In the genomic region with DNA sequence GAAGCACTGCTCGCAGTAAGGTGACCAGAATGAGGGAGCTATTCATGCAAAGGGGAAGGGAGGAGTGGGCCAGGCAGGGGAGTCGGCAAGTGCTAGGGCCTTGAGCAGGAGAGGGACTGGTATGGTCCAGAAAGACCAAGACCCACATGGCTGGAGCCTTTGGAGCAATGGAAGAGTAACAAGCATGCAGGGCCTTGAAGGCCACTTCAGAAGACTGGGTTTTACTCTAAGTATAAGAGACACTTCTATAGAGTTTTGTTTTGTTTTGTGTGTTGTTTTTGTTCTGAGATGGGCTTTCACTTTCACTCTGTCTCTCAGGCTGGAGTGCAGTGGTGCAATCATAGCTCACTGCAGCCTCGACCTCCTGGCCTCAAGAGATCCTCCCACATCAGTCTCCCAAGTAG, we compare ENCODE assay signal across 9 cellular contexts. TPM values are rescaled to one million over a fixed set of nuclear protein-coding genes. Genes with fewer than 3 reads are reported as not detected.
DNase-seq lines count a peak whose midpoint lies in the region; ATAC-seq and TF ChIP-seq lines count a peak whose summit lies in the region.
"Had no signal": no experiment of that assay in that cellular context is flagged by ENCODE, and none has a peak within 500 bp of the region (broad histone marks: within the 10 kb centered on the region; RNA-seq: fewer than 3 reads in every experiment).

No MANE protein-coding gene starts in this region.

- intact Hi-C loops in IMR-90 (cut with micrococcal nuclease) = loop anchor here (10.0 kb wide), 1 partner anchor 473 kb away; no protein-coding TSS in a partner anchor
- intact Hi-C loops in ascending aorta (cut with DNase I) = no loop called here

- no peak for TF ChIP-seq CTCF in IMR-90 (conservative IDR thresholded peaks at IDR 0.05; ENCODE audit: low read depth, low read length)
- TF ChIP-seq CTCF in ascending aorta (IDR thresholded peaks at IDR 0.05) = no peak
- no peak for TF ChIP-seq CTCF in smooth muscle cell (IDR thresholded peaks at IDR 0.05; ENCODE audit: borderline replicate concordance, insufficient read depth, poor library complexity, severe bottlenecking)

- WGBS in IMR-90 (ENCODE audit: extremely low coverage in 2 of 2, insufficient read length in 1 of 2), 2 experiments = 79% methylated on average over 2 of the region's 3 CpGs; no CpG with 5 or more reads in 1 of the 2 experiments
- WGBS in smooth muscle cell (ENCODE audit: low lambda C conversion rate) = 87% methylated on average over 3 of the region's 3 CpGs

- peaks cover 3% of the 10 kb centered on the region; the same call in 1 of the 2 replicates for H3K9me1 ChIP-seq in IMR-90 (ENCODE audit: insufficient read depth, low read length)

- TF ChIP-seq POLR2A in IMR-90 (IDR thresholded peaks at IDR 0.05; ENCODE audit: low read depth, low read length) = no peak

- no peaks in the 10 kb centered on the region for H4K20me1 ChIP-seq in IMR-90 (ENCODE audit: insufficient read depth, low read length)
- no peaks in the 10 kb centered on the region for H4K20me1 ChIP-seq in smooth muscle cell (ENCODE audit: low read depth)

- H3K27me3 ChIP-seq in IMR-90 (ENCODE audit: control insufficient read depth, insufficient read depth, low read length) (no peaks in the 10 kb centered on the region), ascending aorta (no peaks in the 10 kb centered on the region), smooth muscle cell (ENCODE audit: low read depth) (no peaks in the 10 kb centered on the region)
- H3K27me3 ChIP-seq: gastroesophageal sphincter had no signal

- no peak overlapping the region; the same call in 1 of the 2 replicates for H2BK20ac ChIP-seq in IMR-90 (ENCODE audit: low read depth, low read length)

- in situ Hi-C loops in IMR-90 (cut with MboI; ENCODE audit: low sequenced_read_pairs) = no loop called here

- H2AFZ ChIP-seq in IMR-90 (replicated peaks; ENCODE audit: low read length, poor library complexity) (no peak overlapping the region), smooth muscle cell (ENCODE audit: low read depth) (no peak overlapping the region)

- no peak for TF ChIP-seq RAD21 in IMR-90 (IDR thresholded peaks at IDR 0.05; ENCODE audit: low read length)

- H3K4me1 ChIP-seq in IMR-90 (ENCODE audit: control insufficient read depth, insufficient read depth, low read length) = peaks cover 2% of the 10 kb centered on the region
- no peaks in the 10 kb centered on the region for H3K4me1 ChIP-seq in ascending aorta
- H3K4me1 ChIP-seq in smooth muscle cell (ENCODE audit: low read depth) = no peaks in the 10 kb centered on the region
- H3K4me1 ChIP-seq: gastroesophageal sphincter had no signal

- H3F3A ChIP-seq in smooth muscle cell (ENCODE audit: low read depth) = no peaks in the 10 kb centered on the region

- peak overlapping the region in 1 of 2 experiments; percentile 68; a peak in 2 of 4 replicates for H4K8ac ChIP-seq in IMR-90 (ENCODE audit: low read depth in 2 of 2, low read length in 2 of 2)

- H3K36me3 ChIP-seq in IMR-90 (ENCODE audit: control insufficient read depth, insufficient read depth, low read length) (no peaks in the 10 kb centered on the region), ascending aorta (no peaks in the 10 kb centered on the region), smooth muscle cell (ENCODE audit: low read depth) (no peaks in the 10 kb centered on the region)
- H3K36me3 ChIP-seq: gastroesophageal sphincter had no signal

- no peak overlapping the region for H2BK15ac ChIP-seq in IMR-90 (ENCODE audit: low read depth, low read length)

- peak overlapping the region; percentile 85 for H4K5ac ChIP-seq in IMR-90 (ENCODE audit: low read depth, low read length)

- no peak overlapping the region for H4K91ac ChIP-seq in IMR-90 (ENCODE audit: insufficient read depth, low read depth, low read length)

- no peaks in the 10 kb centered on the region for H3K79me2 ChIP-seq in smooth muscle cell (ENCODE audit: low read depth)

- peak overlapping the region; percentile 24 for H3K4ac ChIP-seq in IMR-90 (ENCODE audit: low read depth, low read length)

- H3K4me3 ChIP-seq in IMR-90 (ENCODE audit: insufficient read depth, low read depth, low read length) = no peak overlapping the region
- no peak overlapping the region for H3K4me3 ChIP-seq in ascending aorta
- H3K4me3 ChIP-seq in smooth muscle cell = no peak overlapping the region
- H3K4me3 ChIP-seq: gastroesophageal sphincter had no signal

- H3K4me2 ChIP-seq in IMR-90 (ENCODE audit: low read depth, low read length) (peak overlapping the region; percentile 61), smooth muscle cell (no peak overlapping the region)

- dilution Hi-C loops in IMR-90 (cut with HindIII; ENCODE audit: low sequenced_read_pairs, unreplicated experiment) = no loop called here

- no peak overlapping the region; the same call in 1 of the 2 replicates for H2AK5ac ChIP-seq in IMR-90 (ENCODE audit: low read depth, low read length)

- H3K23ac ChIP-seq in IMR-90 (ENCODE audit: low read depth, low read length) = no peak overlapping the region

- CTCF ChIA-PET in IMR-90 (lab: Yijun Ruan, JAX) = interaction anchor here (0.6 kb wide), 1 partner anchor 199 kb away, joined by 3 read pairs; no protein-coding TSS in a partner anchor

- no peak overlapping the region for H2AK9ac ChIP-seq in IMR-90 (replicated peaks; ENCODE audit: low read depth, low read length, poor library complexity)

- H3K9me3 ChIP-seq in IMR-90 (ENCODE audit: control insufficient read depth, insufficient read depth, low read length) = no peaks in the 10 kb centered on the region
- no peaks in the 10 kb centered on the region for H3K9me3 ChIP-seq in ascending aorta
- H3K9me3 ChIP-seq in smooth muscle cell (replicated peaks; ENCODE audit: low read depth) = no peaks in the 10 kb centered on the region
- H3K9me3 ChIP-seq: gastroesophageal sphincter had no signal

- no peak overlapping the region for H3K9ac ChIP-seq in IMR-90 (ENCODE audit: low read depth, low read length)
- H3K9ac ChIP-seq in smooth muscle cell (ENCODE audit: low read depth) = no peak overlapping the region

- no peak overlapping the region for H3K56ac ChIP-seq in IMR-90 (ENCODE audit: extremely low read depth, insufficient read depth, low read length)

- POLR2A ChIA-PET in IMR-90 (lab: Charles Lee; ENCODE audit: unreplicated experiment) = no interaction called here

- H3K27ac ChIP-seq in IMR-90 (ENCODE audit: insufficient read depth, low read length) = no peak overlapping the region
- no peak overlapping the region for H3K27ac ChIP-seq in ascending aorta
- H3K27ac ChIP-seq in smooth muscle cell (ENCODE audit: low read depth) = no peak overlapping the region
- H3K27ac ChIP-seq: gastroesophageal sphincter had no signal

- no peak overlapping the region for H2BK5ac ChIP-seq in IMR-90 (ENCODE audit: low read depth, low read length, poor library complexity, severe bottlenecking)

- peak; percentile 55 for ATAC-seq in GM18508 (IDR thresholded peaks at IDR 0.05; ENCODE audit: insufficient read depth, unreplicated experiment)
- ATAC-seq in GM21526 (IDR thresholded peaks at IDR 0.05; ENCODE audit: low FRiP score, unreplicated experiment) = peak; percentile 51
- peak; percentile 13; the same call in 1 of the 2 replicates for ATAC-seq in IMR-90 (ENCODE audit: low read depth)
- ATAC-seq: gastroesophageal sphincter had no signal

- DNase-seq in IMR-90 (no peak), germinal center (ENCODE audit: low spot score) (peak; percentile 17), ascending aorta (ENCODE audit: low spot score in 2 of 2) (no peak), NCI-H82 treated with DMSO at 0.1 percent for 48 hours (lab: John Stamatoyannopoulos, UW; ENCODE audit: unreplicated experiment) (no peak), retina (no peak), smooth muscle cell (lab: John Stamatoyannopoulos, UW; ENCODE audit: unreplicated experiment) (no peak)

- BruUV-seq in IMR-90 (replicated peaks; lab: Mats Ljungman, UMichigan) = no TSS peak

- no peaks in the 10 kb centered on the region for H3K79me1 ChIP-seq in IMR-90 (ENCODE audit: low read depth in 1 of 2, low read length in 2 of 2)

- H3K14ac ChIP-seq in IMR-90 (replicated peaks; ENCODE audit: low read depth, low read length) = no peak overlapping the region

- peak overlapping the region; percentile 22; the same call in 1 of the 2 replicates for H3K18ac ChIP-seq in IMR-90 (ENCODE audit: low read depth, low read length)

- H2BK120ac ChIP-seq in IMR-90 (ENCODE audit: low read depth, low read length) = no peak overlapping the region

TF ChIP-seq in IMR-90, 13 proteins besides CTCF, POLR2A, EP300 and RAD21:
- TF ChIP-seq MAZ (IDR thresholded peaks at IDR 0.05; ENCODE audit: borderline replicate concordance, low read depth, low read length) = no peak

RNA-seq across cellular contexts. Expression of a gene that starts 42.0 kb away (rescaled TPM):
- total RNA-seq in IMR-90 (2012; rRNA removed) = not detected in 2 replicates
- not detected in 2 replicates for polyA plus RNA-seq in IMR-90 (2012; rRNA removed)
- polyA plus RNA-seq in IMR-90 (2012; cell fraction: cytosol; rRNA removed) = not detected in 2 replicates
- not detected in 2 replicates for polyA plus RNA-seq in IMR-90 (2012; cell fraction: nucleus; rRNA removed; ENCODE audit: low replicate concordance)
- total RNA-seq in ascending aorta = not detected
- not detected in 2 replicates for total RNA-seq in smooth muscle cell
- not detected in 2 replicates for polyA plus RNA-seq in smooth muscle cell
- total RNA-seq: gastroesophageal sphincter had no signal
